20 cellular contexts compared by ENCODE assay signal in genomic region chr5:35659556-35659955, GRCh38.
"Had no signal": no experiment of that assay in that cellular context is flagged by ENCODE, and none has a peak within 500 bp of the region (broad histone marks: within the 10 kb centered on the region; RNA-seq: fewer than 3 reads in every experiment).

No MANE protein-coding gene starts in this region.

- H3K4me1 ChIP-seq: foreskin keratinocyte, lower lobe of right lung, tibial artery had no signal

- H3K36me3 ChIP-seq: lower lobe of right lung had no signal

- H3K9me3 ChIP-seq: lower lobe of right lung, tibial artery had no signal

- H3K4me1 Mint-ChIP-seq: brain had no signal

- H3K27ac Mint-ChIP-seq: activated CD8-positive, alpha-beta memory T cell treated with anti-CD3 and anti-CD28 coated beads, Interleukin-2, amount 10 ng/mL, durations not matched to agents 7 days and 5 days; activated naive CD4-positive, alpha-beta T cell treated with anti-CD3 and anti-CD28 coated beads, Interleukin-2, amount 10 ng/mL, durations not matched to agents 7 days and 5 days; brain; natural killer cell; progenitor cell of endocrine pancreas; T-helper 1 cell treated with Interleukin-12 subunit alpha and Interleukin-12 subunit beta and Interleukin-4 antibody, amounts not matched to agents 30 μg/mL and 1 μg/mL, for 36 hours; WTC11 had no signal

- H3K4me3 Mint-ChIP-seq: activated CD8-positive, alpha-beta memory T cell treated with anti-CD3 and anti-CD28 coated beads, Interleukin-2, amount 10 ng/mL, durations not matched to agents 7 days and 5 days; activated naive CD4-positive, alpha-beta T cell treated with anti-CD3 and anti-CD28 coated beads, Interleukin-2, amount 10 ng/mL, durations not matched to agents 7 days and 5 days; brain; natural killer cell; T-helper 1 cell treated with Interleukin-12 subunit alpha and Interleukin-12 subunit beta and Interleukin-4 antibody, amounts not matched to agents 30 μg/mL and 1 μg/mL, for 36 hours; WTC11 had no signal

- H3K9me3 Mint-ChIP-seq: WTC11 had no signal

- H3K36me3 Mint-ChIP-seq: WTC11 had no signal

- H3K27me3 ChIP-seq: foreskin keratinocyte, tibial artery had no signal

- H3K4me3 ChIP-seq: lower lobe of right lung, tibial artery had no signal

- H3K27me3 Mint-ChIP-seq: activated CD8-positive, alpha-beta memory T cell treated with anti-CD3 and anti-CD28 coated beads, Interleukin-2, amount 10 ng/mL, durations not matched to agents 7 days and 5 days; activated naive CD4-positive, alpha-beta T cell treated with anti-CD3 and anti-CD28 coated beads, Interleukin-2, amount 10 ng/mL, durations not matched to agents 7 days and 5 days; brain had no signal

- DNase-seq: activated CD4-positive, alpha-beta T cell treated with anti-CD3 and anti-CD28 coated beads, Interleukin-2, amount 50 U/mL, for 48 hours; activated CD8-positive, alpha-beta memory T cell treated with anti-CD3 and anti-CD28 coated beads, Interleukin-2, amount 10 ng/mL, durations not matched to agents 7 days and 5 days; activated naive CD4-positive, alpha-beta T cell treated with anti-CD3 and anti-CD28 coated beads, Interleukin-2, amount 10 ng/mL, durations not matched to agents 7 days and 5 days; aorta; caudate nucleus; dermis blood vessel endothelial cell; effector CD8-positive, alpha-beta T cell; erythroblast; foreskin keratinocyte; lower lobe of right lung; mesendoderm; natural killer cell; stimulated activated CD4-positive, alpha-beta T cell treated with anti-CD3 and anti-CD28 coated beads, Interleukin-4, amount 100 ng/mL, for 1 hour; stimulated activated naive CD4-positive, alpha-beta T cell treated with Interleukin-2 at 50 U/mL for 16 hours; T1000; tibial artery had no signal

- H3K27ac ChIP-seq: foreskin keratinocyte, lower lobe of right lung, tibial artery had no signal
